Comparison of ENCODE assay signal across 1 cellular context in genomic region chr6:157763129-157763893, GRCh38.
A peak's percentile ranks its signal among the peaks of the same experiment; 100 is the strongest.
TF ChIP-seq lines count a peak whose summit lies in the region.

No MANE protein-coding gene starts in this region.

TF ChIP-seq in HepG2, 621 proteins besides CTCF, POLR2A, EP300 and RAD21 (continued from another document and continues in another):
- TF ChIP-seq, protein P1, sequence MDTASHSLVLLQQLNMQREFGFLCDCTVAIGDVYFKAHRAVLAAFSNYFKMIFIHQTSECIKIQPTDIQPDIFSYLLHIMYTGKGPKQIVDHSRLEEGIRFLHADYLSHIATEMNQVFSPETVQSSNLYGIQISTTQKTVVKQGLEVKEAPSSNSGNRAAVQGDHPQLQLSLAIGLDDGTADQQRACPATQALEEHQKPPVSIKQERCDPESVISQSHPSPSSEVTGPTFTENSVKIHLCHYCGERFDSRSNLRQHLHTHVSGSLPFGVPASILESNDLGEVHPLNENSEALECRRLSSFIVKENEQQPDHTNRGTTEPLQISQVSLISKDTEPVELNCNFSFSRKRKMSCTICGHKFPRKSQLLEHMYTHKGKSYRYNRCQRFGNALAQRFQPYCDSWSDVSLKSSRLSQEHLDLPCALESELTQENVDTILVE (CRISPR knock-in tag; IDR thresholded peaks at IDR 0.05): peak; percentile 37; the same call in 1 of the 2 replicates
- TF ChIP-seq NFKBIZ (CRISPR knock-in tag; IDR thresholded peaks at IDR 0.05) (no peak), ATF7 (IDR thresholded peaks at IDR 0.05) (no peak), ATF7 (CRISPR knock-in tag; IDR thresholded peaks at IDR 0.05) (peak; percentile 73; the same call in 1 of the 2 replicates), ETV6 (CRISPR knock-in tag; conservative IDR thresholded peaks at IDR 0.05) (peak; percentile 39; the same call in 1 of the 2 replicates), ZNF746 (CRISPR knock-in tag; IDR thresholded peaks at IDR 0.05) (no peak), HNF4G (IDR thresholded peaks at IDR 0.05; ENCODE audit: borderline replicate concordance, low read depth, low read length) (peak; percentile 29; the same call in 1 of the 2 replicates), HNF4G (CRISPR knock-in tag; IDR thresholded peaks at IDR 0.05; ENCODE audit: borderline replicate concordance, low read depth) (peak; percentile 50; the same call in 1 of the 2 replicates), SP2 (CRISPR knock-in tag; IDR thresholded peaks at IDR 0.05) (no peak), ZNF772 (CRISPR knock-in tag; IDR thresholded peaks at IDR 0.05) (peak; percentile 70; the same call in 1 of the 2 replicates), ZNF484 (CRISPR knock-in tag; IDR thresholded peaks at IDR 0.05; ENCODE audit: borderline replicate concordance, low read depth) (no peak), ZNF687 (CRISPR knock-in tag; IDR thresholded peaks at IDR 0.05) (peak; percentile 95), NR0B2 (CRISPR knock-in tag; IDR thresholded peaks at IDR 0.05) (no peak), ARID2 (CRISPR knock-in tag; IDR thresholded peaks at IDR 0.05; ENCODE audit: borderline replicate concordance) (no peak), GATAD2A (CRISPR knock-in tag; IDR thresholded peaks at IDR 0.05) (peak; percentile 77), ELK4 (CRISPR knock-in tag; IDR thresholded peaks at IDR 0.05; ENCODE audit: borderline replicate concordance) (no peak), ZNF770 (CRISPR knock-in tag; IDR thresholded peaks at IDR 0.05) (no peak), FOXK2 (IDR thresholded peaks at IDR 0.05) (no peak), SIN3A (IDR thresholded peaks at IDR 0.05; ENCODE audit: borderline replicate concordance, low read depth, low read length) (peak; percentile 40; the same call in 1 of the 2 replicates), DNMT1 (CRISPR knock-in tag; IDR thresholded peaks at IDR 0.05) (peak; percentile 79; the same call in 1 of the 2 replicates), KLF13 (CRISPR knock-in tag; IDR thresholded peaks at IDR 0.05) (no peak)
- TF ChIP-seq, protein P2, sequence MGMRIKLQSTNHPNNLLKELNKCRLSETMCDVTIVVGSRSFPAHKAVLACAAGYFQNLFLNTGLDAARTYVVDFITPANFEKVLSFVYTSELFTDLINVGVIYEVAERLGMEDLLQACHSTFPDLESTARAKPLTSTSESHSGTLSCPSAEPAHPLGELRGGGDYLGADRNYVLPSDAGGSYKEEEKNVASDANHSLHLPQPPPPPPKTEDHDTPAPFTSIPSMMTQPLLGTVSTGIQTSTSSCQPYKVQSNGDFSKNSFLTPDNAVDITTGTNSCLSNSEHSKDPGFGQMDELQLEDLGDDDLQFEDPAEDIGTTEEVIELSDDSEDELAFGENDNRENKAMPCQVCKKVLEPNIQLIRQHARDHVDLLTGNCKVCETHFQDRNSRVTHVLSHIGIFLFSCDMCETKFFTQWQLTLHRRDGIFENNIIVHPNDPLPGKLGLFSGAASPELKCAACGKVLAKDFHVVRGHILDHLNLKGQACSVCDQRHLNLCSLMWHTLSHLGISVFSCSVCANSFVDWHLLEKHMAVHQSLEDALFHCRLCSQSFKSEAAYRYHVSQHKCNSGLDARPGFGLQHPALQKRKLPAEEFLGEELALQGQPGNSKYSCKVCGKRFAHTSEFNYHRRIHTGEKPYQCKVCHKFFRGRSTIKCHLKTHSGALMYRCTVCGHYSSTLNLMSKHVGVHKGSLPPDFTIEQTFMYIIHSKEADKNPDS (CRISPR knock-in tag; IDR thresholded peaks at IDR 0.05): no peak
- TF ChIP-seq, protein P3, sequence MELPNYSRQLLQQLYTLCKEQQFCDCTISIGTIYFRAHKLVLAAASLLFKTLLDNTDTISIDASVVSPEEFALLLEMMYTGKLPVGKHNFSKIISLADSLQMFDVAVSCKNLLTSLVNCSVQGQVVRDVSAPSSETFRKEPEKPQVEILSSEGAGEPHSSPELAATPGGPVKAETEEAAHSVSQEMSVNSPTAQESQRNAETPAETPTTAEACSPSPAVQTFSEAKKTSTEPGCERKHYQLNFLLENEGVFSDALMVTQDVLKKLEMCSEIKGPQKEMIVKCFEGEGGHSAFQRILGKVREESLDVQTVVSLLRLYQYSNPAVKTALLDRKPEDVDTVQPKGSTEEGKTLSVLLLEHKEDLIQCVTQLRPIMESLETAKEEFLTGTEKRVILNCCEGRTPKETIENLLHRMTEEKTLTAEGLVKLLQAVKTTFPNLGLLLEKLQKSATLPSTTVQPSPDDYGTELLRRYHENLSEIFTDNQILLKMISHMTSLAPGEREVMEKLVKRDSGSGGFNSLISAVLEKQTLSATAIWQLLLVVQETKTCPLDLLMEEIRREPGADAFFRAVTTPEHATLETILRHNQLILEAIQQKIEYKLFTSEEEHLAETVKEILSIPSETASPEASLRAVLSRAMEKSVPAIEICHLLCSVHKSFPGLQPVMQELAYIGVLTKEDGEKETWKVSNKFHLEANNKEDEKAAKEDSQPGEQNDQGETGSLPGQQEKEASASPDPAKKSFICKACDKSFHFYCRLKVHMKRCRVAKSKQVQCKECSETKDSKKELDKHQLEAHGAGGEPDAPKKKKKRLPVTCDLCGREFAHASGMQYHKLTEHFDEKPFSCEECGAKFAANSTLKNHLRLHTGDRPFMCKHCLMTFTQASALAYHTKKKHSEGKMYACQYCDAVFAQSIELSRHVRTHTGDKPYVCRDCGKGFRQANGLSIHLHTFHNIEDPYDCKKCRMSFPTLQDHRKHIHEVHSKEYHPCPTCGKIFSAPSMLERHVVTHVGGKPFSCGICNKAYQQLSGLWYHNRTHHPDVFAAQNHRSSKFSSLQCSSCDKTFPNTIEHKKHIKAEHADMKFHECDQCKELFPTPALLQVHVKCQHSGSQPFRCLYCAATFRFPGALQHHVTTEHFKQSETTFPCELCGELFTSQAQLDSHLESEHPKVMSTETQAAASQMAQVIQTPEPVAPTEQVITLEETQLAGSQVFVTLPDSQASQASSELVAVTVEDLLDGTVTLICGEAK (IDR thresholded peaks at IDR 0.05): no peak
- TF ChIP-seq, protein P3 (CRISPR knock-in tag; IDR thresholded peaks at IDR 0.05): no peak
- TF ChIP-seq, protein P4, sequence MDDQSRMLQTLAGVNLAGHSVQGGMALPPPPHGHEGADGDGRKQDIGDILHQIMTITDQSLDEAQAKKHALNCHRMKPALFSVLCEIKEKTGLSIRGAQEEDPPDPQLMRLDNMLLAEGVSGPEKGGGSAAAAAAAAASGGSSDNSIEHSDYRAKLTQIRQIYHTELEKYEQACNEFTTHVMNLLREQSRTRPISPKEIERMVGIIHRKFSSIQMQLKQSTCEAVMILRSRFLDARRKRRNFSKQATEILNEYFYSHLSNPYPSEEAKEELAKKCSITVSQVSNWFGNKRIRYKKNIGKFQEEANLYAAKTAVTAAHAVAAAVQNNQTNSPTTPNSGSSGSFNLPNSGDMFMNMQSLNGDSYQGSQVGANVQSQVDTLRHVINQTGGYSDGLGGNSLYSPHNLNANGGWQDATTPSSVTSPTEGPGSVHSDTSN (CRISPR knock-in tag; IDR thresholded peaks at IDR 0.05; ENCODE audit: borderline replicate concordance): no peak
- TF ChIP-seq, protein P5, sequence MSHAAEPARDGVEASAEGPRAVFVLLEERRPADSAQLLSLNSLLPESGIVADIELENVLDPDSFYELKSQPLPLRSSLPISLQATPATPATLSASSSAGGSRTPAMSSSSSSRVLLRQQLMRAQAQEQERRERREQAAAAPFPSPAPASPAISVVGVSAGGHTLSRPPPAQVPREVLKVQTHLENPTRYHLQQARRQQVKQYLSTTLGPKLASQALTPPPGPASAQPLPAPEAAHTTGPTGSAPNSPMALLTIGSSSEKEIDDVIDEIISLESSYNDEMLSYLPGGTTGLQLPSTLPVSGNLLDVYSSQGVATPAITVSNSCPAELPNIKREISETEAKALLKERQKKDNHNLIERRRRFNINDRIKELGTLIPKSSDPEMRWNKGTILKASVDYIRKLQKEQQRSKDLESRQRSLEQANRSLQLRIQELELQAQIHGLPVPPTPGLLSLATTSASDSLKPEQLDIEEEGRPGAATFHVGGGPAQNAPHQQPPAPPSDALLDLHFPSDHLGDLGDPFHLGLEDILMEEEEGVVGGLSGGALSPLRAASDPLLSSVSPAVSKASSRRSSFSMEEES (CRISPR knock-in tag; IDR thresholded peaks at IDR 0.05): peak; percentile 73
- TF ChIP-seq, protein P6, sequence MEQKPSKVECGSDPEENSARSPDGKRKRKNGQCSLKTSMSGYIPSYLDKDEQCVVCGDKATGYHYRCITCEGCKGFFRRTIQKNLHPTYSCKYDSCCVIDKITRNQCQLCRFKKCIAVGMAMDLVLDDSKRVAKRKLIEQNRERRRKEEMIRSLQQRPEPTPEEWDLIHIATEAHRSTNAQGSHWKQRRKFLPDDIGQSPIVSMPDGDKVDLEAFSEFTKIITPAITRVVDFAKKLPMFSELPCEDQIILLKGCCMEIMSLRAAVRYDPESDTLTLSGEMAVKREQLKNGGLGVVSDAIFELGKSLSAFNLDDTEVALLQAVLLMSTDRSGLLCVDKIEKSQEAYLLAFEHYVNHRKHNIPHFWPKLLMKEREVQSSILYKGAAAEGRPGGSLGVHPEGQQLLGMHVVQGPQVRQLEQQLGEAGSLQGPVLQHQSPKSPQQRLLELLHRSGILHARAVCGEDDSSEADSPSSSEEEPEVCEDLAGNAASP (CRISPR knock-in tag; IDR thresholded peaks at IDR 0.05; ENCODE audit: borderline replicate concordance): peak; percentile 70; the same call in 1 of the 2 replicates
